ENCODE assay signal across 1 cellular context in genomic region chr1:61950418-61950817, GRCh38.
TF ChIP-seq lines count a peak whose summit lies in the region.

No MANE protein-coding gene starts in this region.

TF ChIP-seq in GM23338, 12 proteins besides CTCF, POLR2A, EP300 and RAD21 (continued from another document):
- TF ChIP-seq ZNF462 (CRISPR knock-in tag; IDR thresholded peaks at IDR 0.05), result no peak
